In the genomic region with DNA sequence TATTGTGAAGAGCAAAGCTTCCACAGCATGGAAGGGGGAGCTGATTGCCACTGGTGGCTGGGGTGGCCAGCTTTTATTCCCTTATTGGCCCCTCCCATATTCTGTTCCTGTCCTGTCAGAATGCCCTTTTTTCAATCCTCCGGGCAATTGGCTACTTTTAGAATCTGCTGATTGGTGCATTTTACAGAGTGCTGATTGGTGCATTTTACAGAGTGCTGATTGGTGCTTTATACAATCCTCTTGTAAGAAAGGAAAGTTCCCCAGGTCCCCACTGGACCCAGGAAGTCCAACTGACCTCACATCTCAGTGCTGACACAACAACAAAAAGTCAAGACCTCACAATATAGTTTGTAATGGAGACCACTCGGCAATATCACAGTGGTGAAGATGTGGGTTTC, we compare ENCODE assay signal across 26 cellular contexts.
"Had no signal": no experiment of that assay in that cellular context is flagged by ENCODE, and none has a peak within 500 bp of the region (broad histone marks: within the 10 kb centered on the region; RNA-seq: fewer than 3 reads in every experiment).

No MANE protein-coding gene starts in this region.

- H3K36me3 ChIP-seq: esophagus squamous epithelium, gastrocnemius medialis, heart right ventricle, left lung, lower lobe of right lung had no signal

- ATAC-seq: effector memory CD8-positive, alpha-beta T cell; esophagus mucosa; gastrocnemius medialis; left lung; left ventricle myocardium superior; naive thymus-derived CD8-positive, alpha-beta T cell had no signal

- H3K27ac ChIP-seq: epithelial cell of prostate, esophagus squamous epithelium, gastrocnemius medialis, heart right ventricle, left lung, lower lobe of right lung had no signal

- H3K4me3 ChIP-seq: esophagus squamous epithelium, gastrocnemius medialis, heart right ventricle, left lung, lower lobe of right lung, mucosa of descending colon had no signal

- H3K9me3 ChIP-seq: esophagus squamous epithelium, gastrocnemius medialis, lower lobe of right lung, mucosa of descending colon had no signal

- H3K4me1 ChIP-seq: esophagus squamous epithelium, gastrocnemius medialis, heart right ventricle, left lung, lower lobe of right lung had no signal

- DNase-seq: cortex of kidney; effector CD8-positive, alpha-beta T cell; effector memory CD8-positive, alpha-beta T cell; endodermal cell; erythroblast; esophagus squamous epithelium; foreskin fibroblast; foreskin melanocyte; gastrocnemius medialis; glutamatergic neuron; head of caudate nucleus; heart right ventricle; hippocampal formation; left cardiac atrium; left lung; left ventricle myocardium superior; lower lobe of right lung; mesenchymal stem cell; mucosa of descending colon; naive B cell; naive thymus-derived CD8-positive, alpha-beta T cell had no signal

- H3K27me3 ChIP-seq: esophagus squamous epithelium, gastrocnemius medialis, heart right ventricle, left lung had no signal

- FAIRE-seq: endometrium, islet of Langerhans, keratinocyte had no signal
